Comparison of ENCODE assay signal across 9 cellular contexts in the genomic region with DNA sequence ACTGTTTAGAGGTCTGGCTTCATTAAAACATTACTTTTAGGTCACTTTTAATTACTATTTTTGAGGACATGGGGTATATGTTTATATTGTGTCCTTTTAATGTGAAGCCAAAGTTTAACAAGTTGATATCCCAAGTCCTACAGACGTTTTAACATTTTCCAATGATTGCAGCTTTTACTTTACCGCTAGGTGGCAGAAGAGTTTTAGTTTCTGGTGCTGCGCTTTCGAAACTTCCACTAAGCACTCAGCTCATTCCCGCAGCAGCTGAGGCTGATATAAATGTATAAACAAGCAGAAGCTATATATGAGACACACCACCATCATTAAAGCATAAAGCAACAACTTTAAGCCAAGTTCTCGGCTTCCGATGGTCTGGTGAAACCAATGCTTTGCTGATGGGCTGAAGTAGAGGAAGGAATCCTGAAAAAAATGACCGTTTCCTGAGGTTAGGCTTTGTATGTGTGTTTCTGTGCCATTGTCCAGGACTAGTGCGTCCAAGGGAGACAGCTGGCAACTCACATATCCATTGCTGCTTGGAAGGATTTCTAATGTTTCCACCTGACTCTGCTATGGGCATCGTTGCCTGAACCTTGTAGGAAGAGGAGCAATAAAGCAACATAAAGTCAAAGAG.
DNase-seq lines count a peak whose midpoint lies in the region; ATAC-seq and TF ChIP-seq lines count a peak whose summit lies in the region.
"Had no signal": no experiment of that assay in that cellular context is flagged by ENCODE, and none has a peak within 500 bp of the region (broad histone marks: within the 10 kb centered on the region; RNA-seq: fewer than 3 reads in every experiment).

No MANE protein-coding gene starts in this region.

- peak overlapping the region in 3 of 4 donors; percentile 32 to 43 (median 42) for H3K4me3 ChIP-seq in gastrocnemius medialis
- H3K4me3 ChIP-seq: SJSA1 had no signal

- peak; percentile 78 for TF ChIP-seq CTCF in C4-2B (conservative IDR thresholded peaks at IDR 0.05)
- peak; percentile 14 to 71 (median 47) for TF ChIP-seq CTCF in gastrocnemius medialis (IDR thresholded peaks at IDR 0.05 in 4 of 5, conservative IDR thresholded peaks at IDR 0.05 in 1 of 5)

- DNase-seq in NCI-H345 (lab: John Stamatoyannopoulos, UW) (peak; percentile 90), amygdala (lab: John Stamatoyannopoulos, UW) (peak in 33 of 56 donors; percentile 1 to 79 (median 22)), hepatic stellate cell (ENCODE audit: low spot score) (peak; percentile 16), gastrocnemius medialis (no peak), NCI-H226 (no peak)

- H3K36me3 ChIP-seq in gastrocnemius medialis: no peaks in the 10 kb centered on the region
- H3K36me3 ChIP-seq: SJSA1 had no signal

- no peaks in the 10 kb centered on the region for H3K9me3 ChIP-seq in gastrocnemius medialis
- H3K9me3 ChIP-seq: SJSA1 had no signal

- no peaks in the 10 kb centered on the region for H3K27me3 ChIP-seq in gastrocnemius medialis
- H3K27me3 ChIP-seq: SJSA1 had no signal

- peaks cover 0 to 4% of the 10 kb centered on the region in 2 donors for H3K4me1 ChIP-seq in gastrocnemius medialis
- H3K4me1 ChIP-seq: SJSA1 had no signal

- no peak for TF ChIP-seq POLR2A in gastrocnemius medialis (IDR thresholded peaks at IDR 0.05)

- ATAC-seq in GM18870 (IDR thresholded peaks at IDR 0.05; ENCODE audit: unreplicated experiment) (peak; percentile 78), HG03442 (IDR thresholded peaks at IDR 0.05; ENCODE audit: unreplicated experiment) (peak; percentile 87), gastrocnemius medialis (peak; percentile 36 to 70)

- intact Hi-C loops in gastrocnemius medialis (cut with DNase I; ENCODE audit: low total_unique reads): no loop called here

- H3K27ac ChIP-seq in C4-2B (no peak overlapping the region), gastrocnemius medialis (no peak overlapping the region)
- H3K27ac ChIP-seq: SJSA1 had no signal

- in situ Hi-C loops in gastrocnemius medialis (cut with MboI; ENCODE audit: low sequenced_read_pairs in 4 of 4): no loop called here

Comparison
In these comparisons a context has a peak if more than half of its experiments do, and no peak if none do; other contexts are left out.
1. DNase-seq: peak in NCI-H345 (single experiment), amygdala (33 of 56) and hepatic stellate cell (single experiment); none in gastrocnemius medialis (0 of 2) and NCI-H226 (single experiment).
2. Peak in every context shown above with its lines, with median percentiles within 50 percentile points of each other: ATAC-seq.